ENCODE assay signal across 10 cellular contexts in genomic region chr14:60184597-60185555, GRCh38. TPM values are rescaled to one million over a fixed set of nuclear protein-coding genes. Genes with fewer than 3 reads are reported as not detected.
DNase-seq lines count a peak whose midpoint lies in the region; ATAC-seq and TF ChIP-seq lines count a peak whose summit lies in the region.
"Had no signal": no experiment of that assay in that cellular context is flagged by ENCODE, and none has a peak within 500 bp of the region (broad histone marks: within the 10 kb centered on the region; RNA-seq: fewer than 3 reads in every experiment).

No MANE protein-coding gene starts in this region.

- ATAC-seq in activated CD8-positive, alpha-beta memory T cell treated with anti-CD3 and anti-CD28 coated beads, Interleukin-2, amount 10 ng/mL, durations not matched to agents 7 days and 5 days = no peak
- ATAC-seq in stimulated activated memory B cell treated with anti-CD40 and anti-IgM and Interleukin-4, amounts not matched to agents 10 μg/mL and 1 μg/mL and 100 μg/mL, for 72 hours = no peak
- no peak for ATAC-seq in GM19023 (IDR thresholded peaks at IDR 0.05; ENCODE audit: unreplicated experiment)

- H3K9me3 Mint-ChIP-seq in activated CD8-positive, alpha-beta memory T cell treated with anti-CD3 and anti-CD28 coated beads, Interleukin-2, amount 10 ng/mL, durations not matched to agents 7 days and 5 days (ENCODE audit: low read depth) = no peaks in the 10 kb centered on the region
- peaks cover 3% of the 10 kb centered on the region for H3K9me3 Mint-ChIP-seq in stimulated activated memory B cell treated with anti-CD40 and anti-IgM and Interleukin-4, amounts not matched to agents 10 μg/mL and 1 μg/mL and 100 μg/mL, for 72 hours

- peak overlapping the region; percentile 67 for H3K4me3 Mint-ChIP-seq in activated CD8-positive, alpha-beta memory T cell treated with anti-CD3 and anti-CD28 coated beads, Interleukin-2, amount 10 ng/mL, durations not matched to agents 7 days and 5 days
- peak overlapping the region; percentile 74 for H3K4me3 Mint-ChIP-seq in stimulated activated memory B cell treated with anti-CD40 and anti-IgM and Interleukin-4, amounts not matched to agents 10 μg/mL and 1 μg/mL and 100 μg/mL, for 72 hours

- H3K4me1 Mint-ChIP-seq in activated CD8-positive, alpha-beta memory T cell treated with anti-CD3 and anti-CD28 coated beads, Interleukin-2, amount 10 ng/mL, durations not matched to agents 7 days and 5 days = peaks cover 13% of the 10 kb centered on the region
- peaks cover 10% of the 10 kb centered on the region for H3K4me1 Mint-ChIP-seq in stimulated activated memory B cell treated with anti-CD40 and anti-IgM and Interleukin-4, amounts not matched to agents 10 μg/mL and 1 μg/mL and 100 μg/mL, for 72 hours

- DNase-seq in activated CD8-positive, alpha-beta memory T cell treated with anti-CD3 and anti-CD28 coated beads, Interleukin-2, amount 10 ng/mL, durations not matched to agents 7 days and 5 days = no peak
- no peak for DNase-seq in activated CD8-positive, alpha-beta memory T cell treated with anti-CD3 and anti-CD28 coated beads, Interleukin-2, amount 50 U/mL, for 48 hours
- peak; percentile 48 for DNase-seq in NCI-H69 (lab: John Stamatoyannopoulos, UW)
- DNase-seq in coronary artery (ENCODE audit: low spot score) = no peak
- DNase-seq in hypothalamus (lab: John Stamatoyannopoulos, UW) = no peak
- DNase-seq in SKM-1 treated with dmso at 0.1 percent for 144 hours (lab: John Stamatoyannopoulos, UW; ENCODE audit: unreplicated experiment) = no peak
- DNase-seq: activated CD8-positive, alpha-beta memory T cell treated with anti-CD3 and anti-CD28 coated beads for 24 hours; left lung had no signal

- CTCF ChIA-PET in activated CD8-positive, alpha-beta memory T cell treated with anti-CD3 and anti-CD28 coated beads, Interleukin-2, amount 10 ng/mL, durations not matched to agents 7 days and 5 days (lab: Charles Lee) = interaction anchor here (0.8 to 7.0 kb wide), 24 partner anchors 10 to 608 kb away, joined by 3 to 108 read pairs (median 8); partner anchors contain the start of genes CCDC175, DHRS7, PCNX4 and PPM1A

- peak overlapping the region; percentile 61 for H3K4me3 ChIP-seq in coronary artery

- H3K27ac ChIP-seq in coronary artery = no peak overlapping the region

- no peaks in the 10 kb centered on the region for H3K36me3 Mint-ChIP-seq in activated CD8-positive, alpha-beta memory T cell treated with anti-CD3 and anti-CD28 coated beads, Interleukin-2, amount 10 ng/mL, durations not matched to agents 7 days and 5 days
- H3K36me3 Mint-ChIP-seq in stimulated activated memory B cell treated with anti-CD40 and anti-IgM and Interleukin-4, amounts not matched to agents 10 μg/mL and 1 μg/mL and 100 μg/mL, for 72 hours = no peaks in the 10 kb centered on the region

- no peak for TF ChIP-seq CTCF in coronary artery (IDR thresholded peaks at IDR 0.05)

- no peak overlapping the region for H3K27ac Mint-ChIP-seq in activated CD8-positive, alpha-beta memory T cell treated with anti-CD3 and anti-CD28 coated beads, Interleukin-2, amount 10 ng/mL, durations not matched to agents 7 days and 5 days
- H3K27ac Mint-ChIP-seq in stimulated activated memory B cell treated with anti-CD40 and anti-IgM and Interleukin-4, amounts not matched to agents 10 μg/mL and 1 μg/mL and 100 μg/mL, for 72 hours = peak overlapping the region; percentile 81

- H3K27me3 Mint-ChIP-seq in activated CD8-positive, alpha-beta memory T cell treated with anti-CD3 and anti-CD28 coated beads, Interleukin-2, amount 10 ng/mL, durations not matched to agents 7 days and 5 days = no peaks in the 10 kb centered on the region
- no peaks in the 10 kb centered on the region for H3K27me3 Mint-ChIP-seq in stimulated activated memory B cell treated with anti-CD40 and anti-IgM and Interleukin-4, amounts not matched to agents 10 μg/mL and 1 μg/mL and 100 μg/mL, for 72 hours

RNA-seq across cellular contexts. Expression of gene DHRS7, which starts 19.7 kb away (rescaled TPM):
- 10 to 100 TPM; 62.8 to 68.0 TPM for total RNA-seq in activated CD8-positive, alpha-beta memory T cell treated with anti-CD3 and anti-CD28 coated beads, Interleukin-2, amount 10 ng/mL, durations not matched to agents 7 days and 5 days
